In the genomic region with DNA sequence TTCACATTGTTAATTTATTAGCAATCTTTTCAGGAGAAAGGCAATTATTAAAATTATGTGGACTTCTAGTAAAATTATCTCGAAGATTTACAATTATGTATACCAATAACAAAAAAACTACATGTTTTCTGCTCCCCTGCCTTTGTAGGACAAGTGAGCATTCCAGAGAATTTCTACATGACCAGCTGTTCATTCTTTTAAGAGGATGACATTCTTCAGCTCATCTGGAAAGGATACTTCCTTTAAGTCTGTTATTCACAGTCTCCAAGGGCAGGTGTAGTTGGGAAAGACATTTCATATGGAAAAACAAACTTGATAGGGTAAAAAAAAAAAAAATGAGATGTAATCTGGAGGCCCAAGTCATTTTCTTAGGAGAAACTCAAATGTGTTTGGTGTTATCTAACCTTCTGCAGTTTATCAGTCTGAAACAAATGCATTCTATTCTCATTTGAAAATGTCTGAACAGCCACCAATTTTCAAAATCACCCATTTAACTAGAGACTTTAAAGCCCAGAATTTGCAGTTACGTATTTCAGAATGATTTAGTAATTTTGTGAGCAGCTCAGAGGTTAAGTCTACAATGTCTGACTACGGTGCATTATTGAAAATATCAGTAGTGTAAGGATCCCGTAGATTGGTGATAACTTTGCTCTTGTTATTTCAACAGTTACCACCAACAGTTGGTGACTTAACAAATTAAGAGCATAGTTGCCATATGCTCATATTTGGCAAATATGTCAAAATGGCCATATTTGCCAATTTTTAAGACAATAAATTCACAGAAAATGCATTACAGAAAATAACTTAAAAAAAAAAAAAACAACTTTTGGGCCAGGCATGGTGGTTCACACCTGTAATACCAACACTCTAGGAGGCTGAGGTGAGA, we compare ENCODE assay signal across 10 cellular contexts. TPM values are rescaled to one million over a fixed set of nuclear protein-coding genes. Genes with fewer than 3 reads are reported as not detected.
A peak's percentile ranks its signal among the peaks of the same experiment; 100 is the strongest.
DNase-seq lines count a peak whose midpoint lies in the region; ATAC-seq and TF ChIP-seq lines count a peak whose summit lies in the region.
"Had no signal": no experiment of that assay in that cellular context is flagged by ENCODE, and none has a peak within 500 bp of the region (broad histone marks: within the 10 kb centered on the region; RNA-seq: fewer than 3 reads in every experiment).

No MANE protein-coding gene starts in this region.

- intact Hi-C loops in PC-9 (cut with micrococcal nuclease; ENCODE audit: unreplicated experiment) = loop anchor here (5.0 to 10.0 kb wide), 6 partner anchors 169 to 699 kb away; partner anchors contain the start of genes BBS10, CAPS2, GLIPR1L1 and KRR1

- H3K79me2 ChIP-seq in PC-9 (ENCODE audit: low read depth) (peaks cover 70% of the 10 kb centered on the region), osteoblast (ENCODE audit: insufficient read depth, low read length) (peaks cover 66% of the 10 kb centered on the region)

- ATAC-seq in GM21619 (IDR thresholded peaks at IDR 0.05; ENCODE audit: unreplicated experiment) (no peak), omental fat pad (ENCODE audit: low FRiP score) (no peak), GM21447 (IDR thresholded peaks at IDR 0.05; ENCODE audit: unreplicated experiment) (no peak)

- H4K20me1 ChIP-seq in PC-9 (ENCODE audit: insufficient read depth) = peaks cover 12% of the 10 kb centered on the region
- peaks cover 11% of the 10 kb centered on the region for H4K20me1 ChIP-seq in osteoblast (ENCODE audit: insufficient read depth, low read length)

- POLR2A ChIA-PET in PC-9 (lab: Charles Lee; ENCODE audit: unreplicated experiment) = interaction anchor here (0.6 to 0.7 kb wide), 5 partner anchors 50 to 343 kb away, joined by 3 to 7 read pairs (median 5); no protein-coding TSS in a partner anchor

- H3K4me3 ChIP-seq in PC-9 (peak overlapping the region; percentile 78), osteoblast (ENCODE audit: insufficient read depth, low read length) (peak overlapping the region; percentile 96)
- no peak overlapping the region for H3K4me3 ChIP-seq in effector memory CD4-positive, alpha-beta T cell (ENCODE audit: insufficient read depth, low read depth, low read length, poor library complexity, severe bottlenecking)

- no peak overlapping the region for H2AFZ ChIP-seq in PC-9
- H2AFZ ChIP-seq in osteoblast (ENCODE audit: low read length) = no peak overlapping the region

- TF ChIP-seq CTCF in PC-9 (conservative IDR thresholded peaks at IDR 0.05) (no peak), osteoblast (IDR thresholded peaks at IDR 0.05; ENCODE audit: extremely low read depth, low read depth, low read length) (no peak), omental fat pad (IDR thresholded peaks at IDR 0.05) (no peak)

- peak overlapping the region; percentile 95 for H3K27ac ChIP-seq in PC-9
- H3K27ac ChIP-seq in osteoblast (ENCODE audit: low read depth, low read length) = peak overlapping the region; percentile 91
- no peak overlapping the region for H3K27ac ChIP-seq in effector memory CD4-positive, alpha-beta T cell (ENCODE audit: insufficient read depth, low read length, poor library complexity, severe bottlenecking)
- H3K27ac ChIP-seq: neutrophil had no signal

- no TSS peak for BruUV-seq in PC-9 (replicated peaks; lab: Mats Ljungman, UMichigan)

- peaks cover 21% of the 10 kb centered on the region for H3K36me3 ChIP-seq in PC-9 (ENCODE audit: low read depth)
- H3K36me3 ChIP-seq in osteoblast (ENCODE audit: insufficient read depth, low read length) = peaks cover 12% of the 10 kb centered on the region
- no peaks in the 10 kb centered on the region for H3K36me3 ChIP-seq in effector memory CD4-positive, alpha-beta T cell (ENCODE audit: control insufficient read depth, insufficient read depth, low read length)
- H3K36me3 ChIP-seq: neutrophil had no signal

- no peaks in the 10 kb centered on the region for H3K9me2 ChIP-seq in PC-9 (ENCODE audit: insufficient read depth)

- DNase-seq in EH (ENCODE audit: low read depth) = peak; percentile 53
- DNase-seq in PC-9 = no peak
- peak; percentile 56 to 76 for DNase-seq in erythroblast (lab: John Stamatoyannopoulos, UW)
- no peak for DNase-seq in osteoblast (ENCODE audit: insufficient read length, low spot score, missing footprints)
- no peak for DNase-seq in effector memory CD4-positive, alpha-beta T cell
- no peak for DNase-seq in omental fat pad (ENCODE audit: low spot score)
- DNase-seq: MG63 had no signal

- peaks cover 44% of the 10 kb centered on the region for H3F3A ChIP-seq in PC-9 (ENCODE audit: insufficient read depth, low read depth)

- peaks cover 22% of the 10 kb centered on the region for H3K4me1 ChIP-seq in PC-9 (replicated peaks; ENCODE audit: insufficient read depth)
- peaks cover 31% of the 10 kb centered on the region for H3K4me1 ChIP-seq in osteoblast (ENCODE audit: insufficient read depth, low read length)
- H3K4me1 ChIP-seq in effector memory CD4-positive, alpha-beta T cell (ENCODE audit: control insufficient read depth, insufficient read depth, low read length, poor library complexity, severe bottlenecking) = peaks cover 15% of the 10 kb centered on the region

- CTCF ChIA-PET in PC-9 (lab: Charles Lee) = interaction anchor here (0.5 to 1.0 kb wide), 4 partner anchors 58 to 314 kb away, joined by 3 to 7 read pairs (median 4); no protein-coding TSS in a partner anchor

- no peaks in the 10 kb centered on the region for H3K9me3 ChIP-seq in PC-9 (ENCODE audit: insufficient read depth, low read depth)
- H3K9me3 ChIP-seq in osteoblast (ENCODE audit: low read depth, low read length) = no peaks in the 10 kb centered on the region
- H3K9me3 ChIP-seq in effector memory CD4-positive, alpha-beta T cell (ENCODE audit: control insufficient read depth, low read length) = no peaks in the 10 kb centered on the region
- H3K9me3 ChIP-seq: MG63, neutrophil had no signal

- peak overlapping the region; percentile 74 for H3K4me2 ChIP-seq in PC-9
- H3K4me2 ChIP-seq in osteoblast (ENCODE audit: insufficient read depth, low read length) = peak overlapping the region; percentile 94

- TF ChIP-seq POLR2A in erythroblast (IDR thresholded peaks at IDR 0.05; ENCODE audit: low read length) = no peak

- H3K27me3 ChIP-seq in PC-9 (ENCODE audit: insufficient read depth, low read depth) = no peaks in the 10 kb centered on the region
- H3K27me3 ChIP-seq in osteoblast (ENCODE audit: insufficient read depth, low read length) = no peaks in the 10 kb centered on the region
- H3K27me3 ChIP-seq in effector memory CD4-positive, alpha-beta T cell (replicated peaks; ENCODE audit: control insufficient read depth, insufficient read depth, low read length, poor library complexity, severe bottlenecking) = no peaks in the 10 kb centered on the region
- H3K27me3 ChIP-seq: MG63 had no signal

RNA-seq across cellular contexts. Expression of gene PHLDA1, which starts 1.8 kb away (rescaled TPM):
- total RNA-seq in PC-9 (2021) = 29.1 and 38.3 TPM in 2 replicates
- total RNA-seq in osteoblast = 111 and 136 TPM in 2 replicates
- total RNA-seq in omental fat pad = 10 to 100 TPM; 14.5 to 56.1 (median 28.5) TPM

RNA-seq across cellular contexts. Expression of gene NAP1L1, which starts 51.1 kb away (rescaled TPM):
- total RNA-seq in PC-9 (2021) (466 and 587 TPM in 2 replicates), osteoblast (200 and 203 TPM in 2 replicates), omental fat pad (100 to 1,000 TPM; 324 to 488 (median 373) TPM)

Comparison
In these comparisons a context has a peak if more than half of its experiments do, and no peak if none do; other contexts are left out.
1. DNase-seq: peak in EH (single experiment) and erythroblast (2 of 2); none in PC-9 (0 of 2), osteoblast (single experiment), effector memory CD4-positive, alpha-beta T cell (0 of 3) and omental fat pad (single experiment).